ENCODE assay signal across 8 cellular contexts in the genomic region with DNA sequence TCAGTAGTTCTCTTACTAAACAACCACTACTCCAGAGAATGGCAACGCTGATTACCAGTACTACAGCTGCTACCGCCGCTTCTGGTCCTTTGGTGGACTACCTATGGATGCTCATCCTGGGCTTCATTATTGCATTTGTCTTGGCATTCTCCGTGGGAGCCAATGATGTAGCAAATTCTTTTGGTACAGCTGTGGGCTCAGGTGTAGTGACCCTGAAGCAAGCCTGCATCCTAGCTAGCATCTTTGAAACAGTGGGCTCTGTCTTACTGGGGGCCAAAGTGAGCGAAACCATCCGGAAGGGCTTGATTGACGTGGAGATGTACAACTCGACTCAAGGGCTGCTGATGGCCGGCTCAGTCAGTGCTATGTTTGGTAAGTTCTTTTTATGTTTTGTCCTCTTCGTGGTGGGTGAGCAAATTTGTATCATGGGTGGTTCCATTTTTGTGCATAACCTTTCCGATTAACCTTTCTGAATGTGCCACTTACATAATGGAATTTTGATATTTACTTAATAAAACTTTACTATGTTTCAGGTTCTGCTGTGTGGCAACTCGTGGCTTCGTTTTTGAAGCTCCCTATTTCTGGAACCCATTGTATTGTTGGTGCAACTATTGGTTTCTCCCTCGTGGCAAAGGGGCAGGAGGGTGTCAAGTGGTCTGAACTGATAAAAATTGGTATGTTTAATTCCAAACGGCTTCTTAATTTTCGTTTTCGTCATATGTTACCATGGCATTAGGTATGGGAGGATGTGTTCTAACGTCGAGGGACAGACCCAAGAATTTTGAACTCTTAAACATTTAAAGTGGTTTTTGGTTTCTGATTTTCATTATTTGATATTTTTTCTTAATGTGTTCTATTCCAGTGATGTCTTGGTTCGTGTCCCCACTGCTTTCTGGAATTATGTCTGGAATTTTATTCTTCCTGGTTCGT. TPM values are rescaled to one million over a fixed set of nuclear protein-coding genes. Genes with fewer than 3 reads are reported as not detected.
DNase-seq lines count a peak whose midpoint lies in the region; ATAC-seq and TF ChIP-seq lines count a peak whose summit lies in the region.

No MANE protein-coding gene starts in this region.

- peak overlapping the region; percentile 93 for H3K4me3 ChIP-seq in HFF-Myc (replicated peaks; ENCODE audit: low read depth, low read length)
- H3K4me3 ChIP-seq in right cardiac atrium (ENCODE audit: low read length): peak overlapping the region; percentile 75
- peak overlapping the region; percentile 62 to 92 (median 80) for H3K4me3 ChIP-seq in skin epidermis

- H3K27me3 ChIP-seq in right cardiac atrium (ENCODE audit: control insufficient read depth, insufficient read depth): no peaks in the 10 kb centered on the region

- no peaks in the 10 kb centered on the region for H3K9me3 ChIP-seq in right cardiac atrium (ENCODE audit: control insufficient read depth, low read length)

- H3K4me1 ChIP-seq in right cardiac atrium (ENCODE audit: control insufficient read depth, insufficient read depth, low read length): peaks cover 5% of the 10 kb centered on the region

- WGBS in right cardiac atrium: 42% methylated on average over 21 of the region's 21 CpGs

- no peak for ATAC-seq in right cardiac atrium
- no peak for ATAC-seq in GM18502 (IDR thresholded peaks at IDR 0.05; ENCODE audit: poor library complexity, unreplicated experiment)
- no peak for ATAC-seq in GM18520 (IDR thresholded peaks at IDR 0.05; ENCODE audit: unreplicated experiment)

- intact Hi-C loops in right cardiac atrium (cut with DNase I): no loop called here

- H3K27ac ChIP-seq in C4-2B (peak overlapping the region; percentile 99), VCaP (peak overlapping the region; percentile 90), right cardiac atrium (ENCODE audit: low read length) (no peak overlapping the region), skin epidermis (peak overlapping the region in 16 of 21 experiments; percentile 88 to 98 (median 95))

- DNase-seq in HFF-Myc (ENCODE audit: extremely low read depth, low read depth) (no peak), right cardiac atrium (no peak), occipital lobe (lab: John Stamatoyannopoulos, UW) (no peak)

- TF ChIP-seq CTCF in C4-2B (conservative IDR thresholded peaks at IDR 0.05) (no peak), HFF-Myc (IDR thresholded peaks at IDR 0.05; ENCODE audit: low read depth, low read length, missing control alignments) (no peak), VCaP (conservative IDR thresholded peaks at IDR 0.05) (no peak)

RNA-seq across cellular contexts. Expression of a gene that starts 1.3 kb away (rescaled TPM):
- total RNA-seq in right cardiac atrium (10 to 100 TPM; 14.2 to 24.2 (median 15.6) TPM), occipital lobe (34.2 TPM)
- 8.6 TPM for polyA plus RNA-seq in right cardiac atrium
